ENCODE assay signal across 8 cellular contexts in the genomic region with DNA sequence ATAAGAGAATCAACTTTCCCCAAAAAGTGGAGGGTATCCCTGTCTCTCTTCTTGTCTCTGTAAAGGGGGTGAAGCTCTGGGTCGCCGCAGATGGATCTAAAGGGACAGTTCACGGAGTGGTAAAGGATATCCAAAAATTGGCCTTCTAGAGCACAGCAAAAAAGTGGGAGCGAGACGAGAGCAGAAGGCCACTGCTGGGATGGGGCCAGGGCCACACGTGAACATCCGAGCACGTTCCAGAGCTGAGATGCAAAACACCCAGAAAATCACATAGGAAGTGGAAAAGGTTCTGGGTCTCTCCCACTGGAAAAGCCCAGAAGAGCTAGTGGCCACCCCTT. TPM values are rescaled to one million over a fixed set of nuclear protein-coding genes. Genes with fewer than 3 reads are reported as not detected.
DNase-seq lines count a peak whose midpoint lies in the region; ATAC-seq and TF ChIP-seq lines count a peak whose summit lies in the region.

No MANE protein-coding gene starts in this region.

- H3K18ac ChIP-seq in mesendoderm (ENCODE audit: low read length): peak overlapping the region; percentile 5

- H3K36me3 Mint-ChIP-seq in activated T-cell treated with anti-CD3 and anti-CD28 coated beads, Interleukin-2, amount 50 U/mL, for 72 hours (ENCODE audit: insufficient read depth in 2 of 2): peaks cover 0 to 1% of the 10 kb centered on the region in 2 donors
- H3K36me3 Mint-ChIP-seq in type B pancreatic cell: peaks cover 5% of the 10 kb centered on the region

- H3K56ac ChIP-seq in mesendoderm (ENCODE audit: low read length): peak overlapping the region; percentile 94

- H3K9me3 Mint-ChIP-seq in activated T-cell treated with anti-CD3 and anti-CD28 coated beads, Interleukin-2, amount 50 U/mL, for 72 hours: no peaks in the 10 kb centered on the region
- H3K9me3 Mint-ChIP-seq in type B pancreatic cell: no peaks in the 10 kb centered on the region

- no peak for DNase-seq in activated T-cell treated with anti-CD3 and anti-CD28 coated beads, Interleukin-2, amount 50 U/mL, for 72 hours
- no peak for DNase-seq in activated T-cell treated with anti-CD3 and anti-CD28 coated beads, Interleukin-2, amount 50 U/mL, for 1 hour
- DNase-seq in breast epithelium (ENCODE audit: low spot score in 2 of 2) (no peak), mesendoderm (no peak), type B pancreatic cell (ENCODE audit: extremely low spot score, unreplicated experiment) (no peak), SW480 (ENCODE audit: low spot score) (no peak), NCI-H748 (lab: John Stamatoyannopoulos, UW; ENCODE audit: unreplicated experiment) (no peak)
- no peak for DNase-seq in activated CD4-positive, alpha-beta T cell treated with anti-CD3 and anti-CD28 coated beads for 1 hour

- H3K4me2 ChIP-seq in mesendoderm (ENCODE audit: low read length): peak overlapping the region; percentile 93

- TF ChIP-seq POLR2A in breast epithelium (IDR thresholded peaks at IDR 0.05): no peak

- TF ChIP-seq CTCF in breast epithelium (IDR thresholded peaks at IDR 0.05) (no peak), type B pancreatic cell (conservative IDR thresholded peaks at IDR 0.05) (no peak)

- H3K4me1 ChIP-seq in breast epithelium (peaks cover 2 to 6% of the 10 kb centered on the region in 2 donors), mesendoderm (ENCODE audit: control insufficient read depth, low read depth, low read length) (peaks cover 31% of the 10 kb centered on the region)

- no peaks in the 10 kb centered on the region for H3K27me3 ChIP-seq in breast epithelium
- no peaks in the 10 kb centered on the region for H3K27me3 ChIP-seq in mesendoderm (ENCODE audit: insufficient read depth, low read length, poor library complexity)

- peak overlapping the region; percentile 98 to 99 for H3K27ac ChIP-seq in breast epithelium
- H3K27ac ChIP-seq in mesendoderm (ENCODE audit: low read depth, low read length): no peak overlapping the region

- H4K5ac ChIP-seq in mesendoderm (ENCODE audit: low read length): no peak overlapping the region

- no peak overlapping the region for H2AK5ac ChIP-seq in mesendoderm (ENCODE audit: low read length)

- H3K4me3 Mint-ChIP-seq in activated T-cell treated with anti-CD3 and anti-CD28 coated beads, Interleukin-2, amount 50 U/mL, for 72 hours: peak overlapping the region; percentile 62 to 88
- H3K4me3 Mint-ChIP-seq in type B pancreatic cell: peak overlapping the region; percentile 85

- no peak overlapping the region for H2BK120ac ChIP-seq in mesendoderm (ENCODE audit: low read depth, low read length)

- peaks cover 55% of the 10 kb centered on the region for H3K79me2 ChIP-seq in mesendoderm (ENCODE audit: control insufficient read depth, insufficient read depth, low read length)

- no peak overlapping the region for H4K8ac ChIP-seq in mesendoderm (ENCODE audit: low read depth, low read length)

- H3K27me3 Mint-ChIP-seq in activated T-cell treated with anti-CD3 and anti-CD28 coated beads, Interleukin-2, amount 50 U/mL, for 72 hours (ENCODE audit: low read depth): no peaks in the 10 kb centered on the region
- no peaks in the 10 kb centered on the region for H3K27me3 Mint-ChIP-seq in type B pancreatic cell

- no peak for ATAC-seq in activated T-cell treated with anti-CD3 and anti-CD28 coated beads, Interleukin-2, amount 50 U/mL, for 72 hours (replicated peaks in 1 of 2)

- no CpG with 5 or more reads among the region's 8 CpGs for WGBS in mesendoderm (ENCODE audit: extremely low coverage, insufficient coverage, low lambda C conversion rate)

- peaks cover 38% of the 10 kb centered on the region for H3K4me1 Mint-ChIP-seq in activated T-cell treated with anti-CD3 and anti-CD28 coated beads, Interleukin-2, amount 50 U/mL, for 72 hours (ENCODE audit: low read depth)
- peaks cover 50% of the 10 kb centered on the region for H3K4me1 Mint-ChIP-seq in type B pancreatic cell (ENCODE audit: unreplicated experiment)

- no peak overlapping the region for H3K23ac ChIP-seq in mesendoderm (ENCODE audit: low read length)

- H2BK5ac ChIP-seq in mesendoderm (ENCODE audit: low read length): peak overlapping the region; percentile 30

- H3K79me1 ChIP-seq in mesendoderm (ENCODE audit: low read length): peaks cover 38% of the 10 kb centered on the region

- intact Hi-C loops in breast epithelium (cut with DNase I; ENCODE audit: low total_unique reads): loop anchor here (10.0 kb wide), 1 partner anchor 71 kb away; no protein-coding TSS in a partner anchor

- no peaks in the 10 kb centered on the region for H3K9me3 ChIP-seq in breast epithelium

- H2BK15ac ChIP-seq in mesendoderm (replicated peaks; ENCODE audit: low read depth): no peak overlapping the region

- H3K4me3 ChIP-seq in breast epithelium (peak overlapping the region; percentile 84 to 92 (median 87)), mesendoderm (ENCODE audit: low read length) (peak overlapping the region; percentile 74)

- no peak overlapping the region for H3K4ac ChIP-seq in mesendoderm (ENCODE audit: low read depth, low read length)

- H3K9ac ChIP-seq in mesendoderm (ENCODE audit: low read length): peak overlapping the region; percentile 92

- no peaks in the 10 kb centered on the region for H3K36me3 ChIP-seq in breast epithelium
- H3K36me3 ChIP-seq in mesendoderm (ENCODE audit: control insufficient read depth, insufficient read depth, low read length): no peaks in the 10 kb centered on the region

- H3K27ac Mint-ChIP-seq in activated T-cell treated with anti-CD3 and anti-CD28 coated beads, Interleukin-2, amount 50 U/mL, for 72 hours: peak overlapping the region; percentile 20
- peak overlapping the region; percentile 74 for H3K27ac Mint-ChIP-seq in type B pancreatic cell

RNA-seq across cellular contexts. Expression of a gene that starts 0.8 kb away (rescaled TPM):
- total RNA-seq in activated T-cell treated with anti-CD3 and anti-CD28 coated beads, Interleukin-2, amount 50 U/mL, for 72 hours: 1 to 10 TPM; 4.9 to 5.2 TPM
- total RNA-seq in breast epithelium: 10 to 100 TPM; 11.9 to 33.0 (median 24.3) TPM
- polyA plus RNA-seq in mesendoderm (2013, experiment 1 of 2): 39.3 TPM
- 39.0 TPM for polyA plus RNA-seq in mesendoderm (2013, experiment 2 of 2)
- 17.3 and 23.0 TPM in 2 replicates for total RNA-seq in type B pancreatic cell (ENCODE audit: low replicate concordance)
